Comparison of ENCODE assay signal across 17 cellular contexts in genomic region chr20:3929713-3930060, GRCh38. TPM values are rescaled to one million over a fixed set of nuclear protein-coding genes. Genes with fewer than 3 reads are reported as not detected.
DNase-seq lines count a peak whose midpoint lies in the region; ATAC-seq, FAIRE-seq and TF ChIP-seq lines count a peak whose summit lies in the region.
"Had no signal": no experiment of that assay in that cellular context is flagged by ENCODE, and none has a peak within 500 bp of the region (broad histone marks: within the 10 kb centered on the region; RNA-seq: fewer than 3 reads in every experiment).

No MANE protein-coding gene starts in this region.

- BruUV-seq in Caco-2 (replicated peaks; lab: Mats Ljungman, UMichigan), result no TSS peak

- no peak for ATAC-seq in GM18498 (IDR thresholded peaks at IDR 0.05; ENCODE audit: unreplicated experiment)
- ATAC-seq: heart left ventricle had no signal

- no peak overlapping the region for H2BK5ac ChIP-seq in mesenchymal stem cell (ENCODE audit: low read depth, low read length, poor library complexity, severe bottlenecking)

- no peak overlapping the region for H3K4me3 Mint-ChIP-seq in Caco-2 (ENCODE audit: unreplicated experiment)
- H3K4me3 Mint-ChIP-seq in activated T-helper 1 cell treated with anti-CD3 and anti-CD28 coated beads, Interleukin-12 subunit alpha, Interleukin-12 subunit beta, Interleukin-2, Interleukin-4 antibody, amounts not matched to agents 30 ng/mL and 10 ng/mL and 1 ng/mL, durations not matched to agents 14 hours and 24 hours and 36 hours, result no peak overlapping the region
- H3K4me3 Mint-ChIP-seq: activated naive CD4-positive, alpha-beta T cell treated with anti-CD3 and anti-CD28 coated beads for 36 hours had no signal

- H3K9me3 Mint-ChIP-seq in Caco-2 (ENCODE audit: unreplicated experiment), result no peaks in the 10 kb centered on the region
- H3K9me3 Mint-ChIP-seq in activated T-helper 1 cell treated with anti-CD3 and anti-CD28 coated beads, Interleukin-12 subunit alpha, Interleukin-12 subunit beta, Interleukin-2, Interleukin-4 antibody, amounts not matched to agents 30 ng/mL and 10 ng/mL and 1 ng/mL, durations not matched to agents 14 hours and 24 hours and 36 hours, result no peaks in the 10 kb centered on the region
- H3K9me3 Mint-ChIP-seq: activated naive CD4-positive, alpha-beta T cell treated with anti-CD3 and anti-CD28 coated beads for 36 hours had no signal

- H3K27me3 Mint-ChIP-seq in Caco-2 (ENCODE audit: insufficient read depth, unreplicated experiment), result no peaks in the 10 kb centered on the region
- no peaks in the 10 kb centered on the region for H3K27me3 Mint-ChIP-seq in activated T-helper 1 cell treated with anti-CD3 and anti-CD28 coated beads, Interleukin-12 subunit alpha, Interleukin-12 subunit beta, Interleukin-2, Interleukin-4 antibody, amounts not matched to agents 30 ng/mL and 10 ng/mL and 1 ng/mL, durations not matched to agents 14 hours and 24 hours and 36 hours (ENCODE audit: insufficient read depth)

- H3K36me3 ChIP-seq in Caco-2 (ENCODE audit: control insufficient read depth, insufficient read depth, low read length) (no peaks in the 10 kb centered on the region), mesenchymal stem cell (ENCODE audit: control insufficient read depth in 1 of 2, insufficient read depth in 2 of 2, low read depth in 1 of 2, low read length in 2 of 2) (peaks cover 32 to 69% of the 10 kb centered on the region in 2 experiments)

- intact Hi-C loops in Caco-2 (cut with micrococcal nuclease; ENCODE audit: unreplicated experiment), result loop anchor here (2.0 kb wide), 1 partner anchor 41 kb away; no protein-coding TSS in a partner anchor
- intact Hi-C loops in activated T-helper 1 cell treated with anti-CD3 and anti-CD28 coated beads, Interleukin-12 subunit alpha, Interleukin-12 subunit beta, Interleukin-2, Interleukin-4 antibody, amounts not matched to agents 30 ng/mL and 10 ng/mL and 1 ng/mL, durations not matched to agents 14 hours and 24 hours and 36 hours (cut with micrococcal nuclease), result no loop called here
- intact Hi-C loops in head of caudate nucleus (cut with DNase I), result loop anchor here (10.0 kb wide), 1 partner anchor 85 kb away; the partner anchor contains the start of gene RNF24

- DNase-seq in AG10803 (ENCODE audit: low read depth) (peak; percentile 50), Caco-2 (no peak), mesenchymal stem cell (no peak), head of caudate nucleus (no peak), HTR-8/SVneo (ENCODE audit: insufficient read length, low spot score) (no peak), retina (no peak)
- no peak for DNase-seq in activated T-helper 1 cell treated with anti-CD3 and anti-CD28 coated beads, Interleukin-12 subunit alpha, Interleukin-12 subunit beta, Interleukin-2, Interleukin-4 antibody, amounts not matched to agents 30 ng/mL and 10 ng/mL and 1 ng/mL, durations not matched to agents 14 hours and 24 hours and 36 hours (ENCODE audit: low spot score)
- DNase-seq: activated naive CD4-positive, alpha-beta T cell treated with anti-CD3 and anti-CD28 coated beads for 36 hours; central memory CD4-positive, alpha-beta T cell; DMS79 treated with DMSO at 0.1 percent for 48 hours; heart left ventricle; NCI-H446; posterior cingulate gyrus; stimulated activated CD4-positive, alpha-beta T cell treated with anti-CD3 and anti-CD28 coated beads, Interleukin-12 subunit alpha, Interleukin-12 subunit beta, amount 100 ng/mL, for 4 hours had no signal

- no peak overlapping the region for H2AK5ac ChIP-seq in mesenchymal stem cell (ENCODE audit: low read length, severe bottlenecking)

- H3K27ac ChIP-seq in mesenchymal stem cell (ENCODE audit: low read length, poor library complexity, severe bottlenecking), result no peak overlapping the region
- H3K27ac ChIP-seq: heart left ventricle had no signal

- H3K4me1 ChIP-seq in Caco-2, result 0 out of 2 replicates have a peak, but pooled peaks cover 3% of the 10 kb centered on the region
- H3K4me1 ChIP-seq in mesenchymal stem cell (ENCODE audit: control insufficient read depth, insufficient read depth, low read depth, low read length), result peaks cover 30% of the 10 kb centered on the region

- no peak overlapping the region for H2BK15ac ChIP-seq in mesenchymal stem cell (ENCODE audit: low read depth, poor library complexity, severe bottlenecking)

- H4K91ac ChIP-seq in mesenchymal stem cell (ENCODE audit: low read length), result no peak overlapping the region

- H3K18ac ChIP-seq in mesenchymal stem cell (ENCODE audit: low read depth in 1 of 2, low read length in 2 of 2), result no peak overlapping the region

- H3K4ac ChIP-seq in mesenchymal stem cell (ENCODE audit: low read depth in 1 of 2, low read length in 2 of 2), result no peak overlapping the region

- no peak overlapping the region for H3K4me2 ChIP-seq in mesenchymal stem cell (ENCODE audit: low read length, poor library complexity, severe bottlenecking)
- H3K4me2 ChIP-seq: BLaER1 treated with 17β-estradiol and CSF1 and Interleukin-3, amounts not matched to agents 10 nM and 100 nM had no signal

- FAIRE-seq in HTR-8/SVneo (lab: Jason Lieb, UNC), result no peak
- FAIRE-seq: H54 had no signal

- POLR2A ChIA-PET in Caco-2 (lab: Charles Lee), result no interaction called here

- H3K36me3 Mint-ChIP-seq in Caco-2 (ENCODE audit: insufficient read depth, unreplicated experiment), result peaks cover 68% of the 10 kb centered on the region
- peaks cover 27% of the 10 kb centered on the region for H3K36me3 Mint-ChIP-seq in activated T-helper 1 cell treated with anti-CD3 and anti-CD28 coated beads, Interleukin-12 subunit alpha, Interleukin-12 subunit beta, Interleukin-2, Interleukin-4 antibody, amounts not matched to agents 30 ng/mL and 10 ng/mL and 1 ng/mL, durations not matched to agents 14 hours and 24 hours and 36 hours (ENCODE audit: low read depth)

- H3K14ac ChIP-seq in mesenchymal stem cell (ENCODE audit: low read length in 2 of 2), result no peak overlapping the region

- H2BK120ac ChIP-seq in mesenchymal stem cell (ENCODE audit: low read depth, low read length), result no peak overlapping the region

- peak overlapping the region; percentile 11 for H3K27ac Mint-ChIP-seq in Caco-2 (ENCODE audit: unreplicated experiment)
- H3K27ac Mint-ChIP-seq in activated T-helper 1 cell treated with anti-CD3 and anti-CD28 coated beads, Interleukin-12 subunit alpha, Interleukin-12 subunit beta, Interleukin-2, Interleukin-4 antibody, amounts not matched to agents 30 ng/mL and 10 ng/mL and 1 ng/mL, durations not matched to agents 14 hours and 24 hours and 36 hours, result peak overlapping the region; percentile 50
- H3K27ac Mint-ChIP-seq: activated naive CD4-positive, alpha-beta T cell treated with anti-CD3 and anti-CD28 coated beads for 36 hours had no signal

- no peak overlapping the region for H3K4me3 ChIP-seq in AG10803 (ENCODE audit: low read length)
- no peak overlapping the region for H3K4me3 ChIP-seq in Caco-2 (ENCODE audit: low read depth, low read length)
- no peak overlapping the region for H3K4me3 ChIP-seq in mesenchymal stem cell (ENCODE audit: insufficient read depth in 1 of 2, low read depth in 1 of 2, low read length in 2 of 2)
- H3K4me3 ChIP-seq: BLaER1 treated with 17β-estradiol and CSF1 and Interleukin-3, amounts not matched to agents 10 nM and 100 nM; heart left ventricle had no signal

- H3K79me1 ChIP-seq in mesenchymal stem cell (replicated peaks; ENCODE audit: low read length, poor library complexity, severe bottlenecking), result peaks cover 19% of the 10 kb centered on the region

- H3K27me3 ChIP-seq in Caco-2 (replicated peaks; ENCODE audit: control insufficient read depth, insufficient read depth, low read length) (no peaks in the 10 kb centered on the region), mesenchymal stem cell (ENCODE audit: control insufficient read depth in 1 of 2, insufficient read depth in 1 of 2, low read length in 2 of 2) (no peaks in the 10 kb centered on the region)
- H3K27me3 ChIP-seq: BLaER1 treated with 17β-estradiol and CSF1 and Interleukin-3, amounts not matched to agents 10 nM and 100 nM; heart left ventricle had no signal

- 89% methylated on average over 1 of the region's 2 CpGs for WGBS in mesenchymal stem cell

- H3K4me1 Mint-ChIP-seq in Caco-2 (ENCODE audit: low read depth, unreplicated experiment), result peaks cover 14% of the 10 kb centered on the region
- H3K4me1 Mint-ChIP-seq in activated T-helper 1 cell treated with anti-CD3 and anti-CD28 coated beads, Interleukin-12 subunit alpha, Interleukin-12 subunit beta, Interleukin-2, Interleukin-4 antibody, amounts not matched to agents 30 ng/mL and 10 ng/mL and 1 ng/mL, durations not matched to agents 14 hours and 24 hours and 36 hours (ENCODE audit: low read depth), result peaks cover 49% of the 10 kb centered on the region

- no peak for TF ChIP-seq CTCF in AG10803 (conservative IDR thresholded peaks at IDR 0.05; ENCODE audit: low read length)
- no peak for TF ChIP-seq CTCF in Caco-2 (IDR thresholded peaks at IDR 0.05; ENCODE audit: insufficient read depth in 1 of 2, low read depth in 1 of 2, low read length in 1 of 2, severe bottlenecking in 1 of 2, unreplicated experiment in 1 of 2)

- H4K8ac ChIP-seq in mesenchymal stem cell (ENCODE audit: low read length), result no peak overlapping the region

- no peaks in the 10 kb centered on the region for H3K9me3 ChIP-seq in Caco-2
- H3K9me3 ChIP-seq in mesenchymal stem cell (ENCODE audit: control insufficient read depth, low read length), result no peaks in the 10 kb centered on the region
- H3K9me3 ChIP-seq: BLaER1 treated with 17β-estradiol and CSF1 and Interleukin-3, amounts not matched to agents 10 nM and 100 nM; heart left ventricle had no signal

- CTCF ChIA-PET in Caco-2 (lab: Charles Lee), result no interaction called here

- peak overlapping the region; percentile 81 for H3K9ac ChIP-seq in mesenchymal stem cell (ENCODE audit: low read length)

- H3K23ac ChIP-seq in mesenchymal stem cell (ENCODE audit: low read length in 2 of 2), result no peak overlapping the region

- H2BK12ac ChIP-seq in mesenchymal stem cell (ENCODE audit: low read length in 2 of 2), result no peak overlapping the region

- no peak overlapping the region for H2AFZ ChIP-seq in mesenchymal stem cell (ENCODE audit: low read depth, low read length)

RNA-seq across cellular contexts. Expression of gene PANK2, which starts 40.5 kb away (rescaled TPM):
- total RNA-seq in Caco-2 (2022), result 55.8 and 58.3 TPM in 2 replicates
- 51.4 and 54.6 TPM in 2 replicates for total RNA-seq in activated T-helper 1 cell treated with anti-CD3 and anti-CD28 coated beads, Interleukin-12 subunit alpha, Interleukin-12 subunit beta, Interleukin-2, Interleukin-4 antibody, amounts not matched to agents 30 ng/mL and 10 ng/mL and 1 ng/mL, durations not matched to agents 14 hours and 24 hours and 36 hours
- polyA plus RNA-seq in mesenchymal stem cell (2013, experiment 1 of 2), result 21.4 TPM
- polyA plus RNA-seq in mesenchymal stem cell (2013, experiment 2 of 2), result 21.4 TPM
